Comparison of ENCODE assay signal across 1 cellular context in genomic region chr2:14904378-14904777, GRCh38.
TF ChIP-seq lines count a peak whose summit lies in the region.

No MANE protein-coding gene starts in this region.

TF ChIP-seq in GM12878, 131 proteins besides CTCF, POLR2A, EP300 and RAD21 (continued from another document):
- TF ChIP-seq, protein P1, sequence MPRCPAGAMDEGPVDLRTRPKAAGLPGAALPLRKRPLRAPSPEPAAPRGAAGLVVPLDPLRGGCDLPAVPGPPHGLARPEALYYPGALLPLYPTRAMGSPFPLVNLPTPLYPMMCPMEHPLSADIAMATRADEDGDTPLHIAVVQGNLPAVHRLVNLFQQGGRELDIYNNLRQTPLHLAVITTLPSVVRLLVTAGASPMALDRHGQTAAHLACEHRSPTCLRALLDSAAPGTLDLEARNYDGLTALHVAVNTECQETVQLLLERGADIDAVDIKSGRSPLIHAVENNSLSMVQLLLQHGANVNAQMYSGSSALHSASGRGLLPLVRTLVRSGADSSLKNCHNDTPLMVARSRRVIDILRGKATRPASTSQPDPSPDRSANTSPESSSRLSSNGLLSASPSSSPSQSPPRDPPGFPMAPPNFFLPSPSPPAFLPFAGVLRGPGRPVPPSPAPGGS (IDR thresholded peaks at IDR 0.05; ENCODE audit: borderline replicate concordance, insufficient read depth, low read depth, low read length, poor library complexity, severe bottlenecking), result peak; percentile 59
